ENCODE assay signal across 26 cellular contexts in genomic region chr16:23035240-23035639, GRCh38.
"Had no signal": no experiment of that assay in that cellular context is flagged by ENCODE, and none has a peak within 500 bp of the region (broad histone marks: within the 10 kb centered on the region; RNA-seq: fewer than 3 reads in every experiment).

No MANE protein-coding gene starts in this region.

- H3K4me3 ChIP-seq: stomach, suprapubic skin, testis, thoracic aorta, thyroid gland, tibial artery, tibial nerve, transverse colon, upper lobe of left lung, upper lobe of right lung, uterus, vagina had no signal

- H3K36me3 ChIP-seq: stomach, suprapubic skin, thoracic aorta, thyroid gland, tibial artery, tibial nerve, transverse colon, upper lobe of left lung, upper lobe of right lung, uterus, vagina had no signal

- H3K4me1 ChIP-seq: stomach, suprapubic skin, testis, thyroid gland, tibial artery, tibial nerve, transverse colon, upper lobe of left lung, upper lobe of right lung, uterus, vagina had no signal

- ATAC-seq: stimulated activated effector memory CD8-positive, alpha-beta T cell treated with anti-CD3 and anti-CD28 coated beads, Interleukin-12 subunit alpha, Interleukin-12 subunit beta, amount 100 ng/mL, for 72 hours; stimulated activated memory B cell treated with anti-CD40 and anti-IgM and Interleukin-4, amounts not matched to agents 10 μg/mL and 1 μg/mL and 100 μg/mL, for 72 hours; stimulated activated naive B cell treated with anti-CD40 and anti-IgM and Interleukin-4, amounts not matched to agents 10 μg/mL and 1 μg/mL and 100 μg/mL, for 72 hours; stimulated activated naive CD8-positive, alpha-beta T cell treated with anti-CD3 and anti-CD28 coated beads, Interleukin-15, amount 100 ng/mL, for 72 hours; stimulated activated naive CD8-positive, alpha-beta T cell treated with anti-CD3 and anti-CD28 coated beads, Interleukin-15, Interleukin-2, amounts not matched to agents 100 U/mL and 50 U/mL, for 24 hours; upper lobe of right lung had no signal

- DNase-seq: stimulated activated CD4-positive, alpha-beta T cell treated with anti-CD3 and anti-CD28 coated beads, Interleukin-2, amount 100 ng/mL, for 48 hours; stimulated activated CD4-positive, alpha-beta T cell treated with anti-CD3 and anti-CD28 coated beads, Interleukin-4, amount 100 ng/mL, for 1 hour; stimulated activated CD4-positive, alpha-beta T cell treated with anti-CD3 and anti-CD28 coated beads, Interleukin-4, amount 100 ng/mL, for 24 hours; stimulated activated CD4-positive, alpha-beta T cell treated with anti-CD3 and anti-CD28 coated beads, Interleukin-4, amount 100 ng/mL, for 4 hours; stimulated activated CD8-positive, alpha-beta memory T cell treated with anti-CD3 and anti-CD28 coated beads, Interleukin-4, amount 100 ng/mL, for 48 hours; stimulated activated naive B cell treated with anti-CD40 and anti-IgM and Interleukin-4, amounts not matched to agents 10 μg/mL and 1 μg/mL and 100 μg/mL, for 72 hours; stimulated activated naive CD4-positive, alpha-beta T cell; stimulated activated naive CD4-positive, alpha-beta T cell treated with Interleukin-2 at 50 U/mL for 16 hours; stimulated activated naive CD8-positive, alpha-beta T cell treated with anti-CD3 and anti-CD28 coated beads, Interleukin-15, amount 100 ng/mL, for 72 hours; stimulated activated naive CD8-positive, alpha-beta T cell treated with anti-CD3 and anti-CD28 coated beads, Interleukin-15, Interleukin-2, amounts not matched to agents 100 U/mL and 50 U/mL, for 24 hours; stomach; substantia nigra; testis; thyroid gland; tibial artery; transverse colon; trophoblast cell; upper lobe of left lung; upper lobe of right lung; uterus had no signal

- H3K9me3 ChIP-seq: testis, thyroid gland, uterus, vagina had no signal

- H3K27ac ChIP-seq: stomach, suprapubic skin, testis, thoracic aorta, thyroid gland, tibial artery, tibial nerve, transverse colon, upper lobe of left lung, upper lobe of right lung, uterus, vagina had no signal
